ENCODE assay signal across 1 cellular context in the genomic region with DNA sequence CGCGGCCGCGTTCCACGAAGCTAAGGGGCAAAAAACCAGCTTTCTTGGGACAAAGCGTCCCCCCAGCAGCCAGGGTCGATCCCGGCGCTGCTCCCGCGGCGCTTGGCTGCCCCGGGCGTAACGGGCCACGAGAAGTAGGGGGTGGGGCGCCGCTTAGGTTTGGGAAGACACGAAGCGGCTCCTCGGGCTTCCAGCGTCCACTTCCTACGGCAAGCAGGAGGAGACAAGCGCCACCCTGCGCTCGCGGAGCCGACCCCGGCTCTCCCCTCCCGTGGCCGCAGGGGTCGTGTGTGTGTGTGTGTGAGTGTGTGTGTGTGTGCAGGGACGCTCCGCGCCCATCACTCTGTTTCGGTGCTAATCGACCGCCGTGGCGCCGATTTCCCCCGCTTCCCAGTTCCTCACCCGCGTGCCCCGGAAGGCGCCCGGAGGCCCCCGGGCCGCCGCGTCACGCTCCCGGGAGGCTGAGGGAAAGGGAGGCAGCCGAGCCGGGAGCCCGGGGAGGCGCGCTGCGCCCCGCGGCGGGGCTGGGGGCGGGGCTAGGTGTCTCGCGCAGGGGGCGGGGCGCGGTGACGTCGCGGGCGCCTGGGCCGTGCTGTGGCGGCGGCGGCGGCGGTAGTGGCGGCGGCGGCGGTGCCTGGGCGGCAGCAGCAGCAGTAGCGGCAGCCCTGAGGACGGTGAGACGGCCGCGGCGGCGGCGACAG.
TF ChIP-seq lines count a peak whose summit lies in the region.

A gene (plus strand): TSS at position 575 of the 701 bp plus-strand sequence. CDS start 36,681 bp downstream, outside the sequence.

TF ChIP-seq in HepG2, 621 proteins besides CTCF, POLR2A, EP300 and RAD21 (continued from another document and continues in another):
- TF ChIP-seq, protein P1, sequence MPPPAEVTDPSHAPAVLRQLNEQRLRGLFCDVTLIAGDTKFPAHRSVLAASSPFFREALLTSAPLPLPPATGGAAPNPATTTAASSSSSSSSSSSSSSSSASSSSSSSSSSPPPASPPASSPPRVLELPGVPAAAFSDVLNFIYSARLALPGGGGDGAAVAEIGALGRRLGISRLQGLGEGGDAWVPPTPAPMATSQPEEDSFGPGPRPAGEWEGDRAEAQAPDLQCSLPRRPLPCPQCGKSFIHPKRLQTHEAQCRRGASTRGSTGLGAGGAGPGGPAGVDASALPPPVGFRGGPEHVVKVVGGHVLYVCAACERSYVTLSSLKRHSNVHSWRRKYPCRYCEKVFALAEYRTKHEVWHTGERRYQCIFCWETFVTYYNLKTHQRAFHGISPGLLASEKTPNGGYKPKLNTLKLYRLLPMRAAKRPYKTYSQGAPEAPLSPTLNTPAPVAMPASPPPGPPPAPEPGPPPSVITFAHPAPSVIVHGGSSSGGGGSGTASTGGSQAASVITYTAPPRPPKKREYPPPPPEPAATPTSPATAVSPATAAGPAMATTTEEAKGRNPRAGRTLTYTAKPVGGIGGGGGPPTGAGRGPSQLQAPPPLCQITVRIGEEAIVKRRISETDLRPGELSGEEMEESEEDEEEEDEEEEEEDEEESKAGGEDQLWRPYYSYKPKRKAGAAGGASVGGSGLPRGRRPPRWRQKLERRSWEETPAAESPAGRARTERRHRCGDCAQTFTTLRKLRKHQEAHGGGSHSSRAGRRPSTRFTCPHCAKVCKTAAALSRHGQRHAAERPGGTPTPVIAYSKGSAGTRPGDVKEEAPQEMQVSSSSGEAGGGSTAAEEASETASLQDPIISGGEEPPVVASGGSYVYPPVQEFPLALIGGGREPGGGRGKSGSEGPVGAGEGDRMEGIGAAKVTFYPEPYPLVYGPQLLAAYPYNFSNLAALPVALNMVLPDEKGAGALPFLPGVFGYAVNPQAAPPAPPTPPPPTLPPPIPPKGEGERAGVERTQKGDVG (CRISPR knock-in tag; IDR thresholded peaks at IDR 0.05; ENCODE audit: borderline replicate concordance) = peak; percentile 92; the same call in 1 of the 2 replicates
- no peak for TF ChIP-seq ZBTB21 (CRISPR knock-in tag; IDR thresholded peaks at IDR 0.05)
- TF ChIP-seq, protein P2, sequence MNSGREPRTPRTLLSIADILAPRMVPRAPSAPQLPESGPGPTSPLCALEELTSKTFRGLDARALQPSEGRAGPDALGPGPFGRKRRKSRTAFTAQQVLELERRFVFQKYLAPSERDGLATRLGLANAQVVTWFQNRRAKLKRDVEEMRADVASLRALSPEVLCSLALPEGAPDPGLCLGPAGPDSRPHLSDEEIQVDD (CRISPR knock-in tag; IDR thresholded peaks at IDR 0.05; ENCODE audit: borderline replicate concordance) = 0 out of 2 replicates have a peak, but pooled peaks have one; percentile 49
- TF ChIP-seq CBX5 (CRISPR knock-in tag; IDR thresholded peaks at IDR 0.05; ENCODE audit: borderline replicate concordance) = no peak; the same call in 1 of the 2 replicates
- 0 out of 2 replicates have a peak, but pooled peaks have one; percentile 20 for TF ChIP-seq ZFAT (CRISPR knock-in tag; conservative IDR thresholded peaks at IDR 0.05)
- TF ChIP-seq MAF1 (CRISPR knock-in tag; IDR thresholded peaks at IDR 0.05; ENCODE audit: borderline replicate concordance) = 0 out of 2 replicates have a peak, but pooled peaks have one; percentile 29
- no peak for TF ChIP-seq RBM22 (optimal IDR thresholded peaks at IDR 0.05; ENCODE audit: low read length)
- TF ChIP-seq ZNF564 (CRISPR knock-in tag; IDR thresholded peaks at IDR 0.05) = peak; percentile 76
- no peak for TF ChIP-seq AKAP8 (CRISPR knock-in tag; IDR thresholded peaks at IDR 0.05)
- TF ChIP-seq NR2C2 (CRISPR knock-in tag; IDR thresholded peaks at IDR 0.05; ENCODE audit: borderline replicate concordance) = peak; percentile 80
- peak; percentile 58; the same call in 1 of the 2 replicates for TF ChIP-seq TARDBP (CRISPR knock-in tag; IDR thresholded peaks at IDR 0.05)
- no peak for TF ChIP-seq HOXA7 (CRISPR knock-in tag; IDR thresholded peaks at IDR 0.05)
- TF ChIP-seq HOXA9 (CRISPR knock-in tag; IDR thresholded peaks at IDR 0.05; ENCODE audit: borderline replicate concordance) = no peak
- no peak for TF ChIP-seq RAD51 (IDR thresholded peaks at IDR 0.05; ENCODE audit: borderline replicate concordance)
- no peak for TF ChIP-seq KAT2B (IDR thresholded peaks at IDR 0.05; ENCODE audit: borderline replicate concordance, low read depth, low read length)
- TF ChIP-seq ZNF264 (CRISPR knock-in tag; IDR thresholded peaks at IDR 0.05) = no peak; the same call in 1 of the 2 replicates
- TF ChIP-seq ZNF292 (CRISPR knock-in tag; IDR thresholded peaks at IDR 0.05; ENCODE audit: borderline replicate concordance, low read depth) = 0 out of 2 replicates have a peak, but pooled peaks have one; percentile 66
- TF ChIP-seq, protein P3, sequence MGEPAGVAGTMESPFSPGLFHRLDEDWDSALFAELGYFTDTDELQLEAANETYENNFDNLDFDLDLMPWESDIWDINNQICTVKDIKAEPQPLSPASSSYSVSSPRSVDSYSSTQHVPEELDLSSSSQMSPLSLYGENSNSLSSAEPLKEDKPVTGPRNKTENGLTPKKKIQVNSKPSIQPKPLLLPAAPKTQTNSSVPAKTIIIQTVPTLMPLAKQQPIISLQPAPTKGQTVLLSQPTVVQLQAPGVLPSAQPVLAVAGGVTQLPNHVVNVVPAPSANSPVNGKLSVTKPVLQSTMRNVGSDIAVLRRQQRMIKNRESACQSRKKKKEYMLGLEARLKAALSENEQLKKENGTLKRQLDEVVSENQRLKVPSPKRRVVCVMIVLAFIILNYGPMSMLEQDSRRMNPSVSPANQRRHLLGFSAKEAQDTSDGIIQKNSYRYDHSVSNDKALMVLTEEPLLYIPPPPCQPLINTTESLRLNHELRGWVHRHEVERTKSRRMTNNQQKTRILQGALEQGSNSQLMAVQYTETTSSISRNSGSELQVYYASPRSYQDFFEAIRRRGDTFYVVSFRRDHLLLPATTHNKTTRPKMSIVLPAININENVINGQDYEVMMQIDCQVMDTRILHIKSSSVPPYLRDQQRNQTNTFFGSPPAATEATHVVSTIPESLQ (CRISPR knock-in tag; conservative IDR thresholded peaks at IDR 0.05) = 0 out of 2 replicates have a peak, but pooled peaks have one; percentile 15
- TF ChIP-seq HDAC6 (IDR thresholded peaks at IDR 0.05; ENCODE audit: low read depth, low read length) = no peak
- TF ChIP-seq ZNF720 (CRISPR knock-in tag; IDR thresholded peaks at IDR 0.05) = no peak
- TF ChIP-seq, protein P4, sequence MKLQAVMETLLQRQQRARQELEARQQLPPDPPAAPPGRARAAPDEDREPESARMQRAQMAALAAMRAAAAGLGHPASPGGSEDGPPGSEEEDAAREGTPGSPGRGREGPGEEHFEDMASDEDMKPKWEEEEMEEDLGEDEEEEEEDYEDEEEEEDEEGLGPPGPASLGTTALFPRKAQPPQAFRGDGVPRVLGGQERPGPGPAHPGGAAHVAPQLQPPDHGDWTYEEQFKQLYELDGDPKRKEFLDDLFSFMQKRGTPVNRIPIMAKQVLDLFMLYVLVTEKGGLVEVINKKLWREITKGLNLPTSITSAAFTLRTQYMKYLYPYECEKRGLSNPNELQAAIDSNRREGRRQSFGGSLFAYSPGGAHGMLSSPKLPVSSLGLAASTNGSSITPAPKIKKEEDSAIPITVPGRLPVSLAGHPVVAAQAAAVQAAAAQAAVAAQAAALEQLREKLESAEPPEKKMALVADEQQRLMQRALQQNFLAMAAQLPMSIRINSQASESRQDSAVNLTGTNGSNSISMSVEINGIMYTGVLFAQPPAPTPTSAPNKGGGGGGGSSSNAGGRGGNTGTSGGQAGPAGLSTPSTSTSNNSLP (IDR thresholded peaks at IDR 0.05; ENCODE audit: low read depth, low read length) = no peak
- TF ChIP-seq, protein P5, sequence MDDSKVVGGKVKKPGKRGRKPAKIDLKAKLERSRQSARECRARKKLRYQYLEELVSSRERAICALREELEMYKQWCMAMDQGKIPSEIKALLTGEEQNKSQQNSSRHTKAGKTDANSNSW (CRISPR knock-in tag; IDR thresholded peaks at IDR 0.05; ENCODE audit: borderline replicate concordance) = no peak
- TF ChIP-seq, protein P6, sequence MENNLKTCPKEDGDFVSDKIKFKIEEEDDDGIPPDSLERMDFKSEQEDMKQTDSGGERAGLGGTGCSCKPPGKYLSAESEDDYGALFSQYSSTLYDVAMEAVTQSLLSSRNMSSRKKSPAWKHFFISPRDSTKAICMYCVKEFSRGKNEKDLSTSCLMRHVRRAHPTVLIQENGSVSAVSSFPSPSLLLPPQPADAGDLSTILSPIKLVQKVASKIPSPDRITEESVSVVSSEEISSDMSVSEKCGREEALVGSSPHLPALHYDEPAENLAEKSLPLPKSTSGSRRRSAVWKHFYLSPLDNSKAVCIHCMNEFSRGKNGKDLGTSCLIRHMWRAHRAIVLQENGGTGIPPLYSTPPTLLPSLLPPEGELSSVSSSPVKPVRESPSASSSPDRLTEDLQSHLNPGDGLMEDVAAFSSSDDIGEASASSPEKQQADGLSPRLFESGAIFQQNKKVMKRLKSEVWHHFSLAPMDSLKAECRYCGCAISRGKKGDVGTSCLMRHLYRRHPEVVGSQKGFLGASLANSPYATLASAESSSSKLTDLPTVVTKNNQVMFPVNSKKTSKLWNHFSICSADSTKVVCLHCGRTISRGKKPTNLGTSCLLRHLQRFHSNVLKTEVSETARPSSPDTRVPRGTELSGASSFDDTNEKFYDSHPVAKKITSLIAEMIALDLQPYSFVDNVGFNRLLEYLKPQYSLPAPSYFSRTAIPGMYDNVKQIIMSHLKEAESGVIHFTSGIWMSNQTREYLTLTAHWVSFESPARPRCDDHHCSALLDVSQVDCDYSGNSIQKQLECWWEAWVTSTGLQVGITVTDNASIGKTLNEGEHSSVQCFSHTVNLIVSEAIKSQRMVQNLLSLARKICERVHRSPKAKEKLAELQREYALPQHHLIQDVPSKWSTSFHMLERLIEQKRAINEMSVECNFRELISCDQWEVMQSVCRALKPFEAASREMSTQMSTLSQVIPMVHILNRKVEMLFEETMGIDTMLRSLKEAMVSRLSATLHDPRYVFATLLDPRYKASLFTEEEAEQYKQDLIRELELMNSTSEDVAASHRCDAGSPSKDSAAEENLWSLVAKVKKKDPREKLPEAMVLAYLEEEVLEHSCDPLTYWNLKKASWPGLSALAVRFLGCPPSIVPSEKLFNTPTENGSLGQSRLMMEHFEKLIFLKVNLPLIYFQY (CRISPR knock-in tag; IDR thresholded peaks at IDR 0.05; ENCODE audit: borderline replicate concordance) = peak; percentile 1; the same call in 1 of the 2 replicates
- TF ChIP-seq ZNF441 (CRISPR knock-in tag; IDR thresholded peaks at IDR 0.05; ENCODE audit: borderline replicate concordance) = peak; percentile 99
- no peak; the same call in 1 of the 2 replicates for TF ChIP-seq ZMYM3 (CRISPR knock-in tag; IDR thresholded peaks at IDR 0.05)
- TF ChIP-seq, protein P7, sequence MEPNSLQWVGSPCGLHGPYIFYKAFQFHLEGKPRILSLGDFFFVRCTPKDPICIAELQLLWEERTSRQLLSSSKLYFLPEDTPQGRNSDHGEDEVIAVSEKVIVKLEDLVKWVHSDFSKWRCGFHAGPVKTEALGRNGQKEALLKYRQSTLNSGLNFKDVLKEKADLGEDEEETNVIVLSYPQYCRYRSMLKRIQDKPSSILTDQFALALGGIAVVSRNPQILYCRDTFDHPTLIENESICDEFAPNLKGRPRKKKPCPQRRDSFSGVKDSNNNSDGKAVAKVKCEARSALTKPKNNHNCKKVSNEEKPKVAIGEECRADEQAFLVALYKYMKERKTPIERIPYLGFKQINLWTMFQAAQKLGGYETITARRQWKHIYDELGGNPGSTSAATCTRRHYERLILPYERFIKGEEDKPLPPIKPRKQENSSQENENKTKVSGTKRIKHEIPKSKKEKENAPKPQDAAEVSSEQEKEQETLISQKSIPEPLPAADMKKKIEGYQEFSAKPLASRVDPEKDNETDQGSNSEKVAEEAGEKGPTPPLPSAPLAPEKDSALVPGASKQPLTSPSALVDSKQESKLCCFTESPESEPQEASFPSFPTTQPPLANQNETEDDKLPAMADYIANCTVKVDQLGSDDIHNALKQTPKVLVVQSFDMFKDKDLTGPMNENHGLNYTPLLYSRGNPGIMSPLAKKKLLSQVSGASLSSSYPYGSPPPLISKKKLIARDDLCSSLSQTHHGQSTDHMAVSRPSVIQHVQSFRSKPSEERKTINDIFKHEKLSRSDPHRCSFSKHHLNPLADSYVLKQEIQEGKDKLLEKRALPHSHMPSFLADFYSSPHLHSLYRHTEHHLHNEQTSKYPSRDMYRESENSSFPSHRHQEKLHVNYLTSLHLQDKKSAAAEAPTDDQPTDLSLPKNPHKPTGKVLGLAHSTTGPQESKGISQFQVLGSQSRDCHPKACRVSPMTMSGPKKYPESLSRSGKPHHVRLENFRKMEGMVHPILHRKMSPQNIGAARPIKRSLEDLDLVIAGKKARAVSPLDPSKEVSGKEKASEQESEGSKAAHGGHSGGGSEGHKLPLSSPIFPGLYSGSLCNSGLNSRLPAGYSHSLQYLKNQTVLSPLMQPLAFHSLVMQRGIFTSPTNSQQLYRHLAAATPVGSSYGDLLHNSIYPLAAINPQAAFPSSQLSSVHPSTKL (CRISPR knock-in tag; IDR thresholded peaks at IDR 0.05) = peak; percentile 48; the same call in 1 of the 2 replicates
- no peak for TF ChIP-seq STAT5B (CRISPR knock-in tag; IDR thresholded peaks at IDR 0.05)
- peak; percentile 19; the same call in 1 of the 2 replicates for TF ChIP-seq ZNF460 (CRISPR knock-in tag; IDR thresholded peaks at IDR 0.05; ENCODE audit: borderline replicate concordance)
- TF ChIP-seq ZNF256 (CRISPR knock-in tag; conservative IDR thresholded peaks at IDR 0.05) = 0 out of 2 replicates have a peak, but pooled peaks have one; percentile 3
- TF ChIP-seq, protein P8, sequence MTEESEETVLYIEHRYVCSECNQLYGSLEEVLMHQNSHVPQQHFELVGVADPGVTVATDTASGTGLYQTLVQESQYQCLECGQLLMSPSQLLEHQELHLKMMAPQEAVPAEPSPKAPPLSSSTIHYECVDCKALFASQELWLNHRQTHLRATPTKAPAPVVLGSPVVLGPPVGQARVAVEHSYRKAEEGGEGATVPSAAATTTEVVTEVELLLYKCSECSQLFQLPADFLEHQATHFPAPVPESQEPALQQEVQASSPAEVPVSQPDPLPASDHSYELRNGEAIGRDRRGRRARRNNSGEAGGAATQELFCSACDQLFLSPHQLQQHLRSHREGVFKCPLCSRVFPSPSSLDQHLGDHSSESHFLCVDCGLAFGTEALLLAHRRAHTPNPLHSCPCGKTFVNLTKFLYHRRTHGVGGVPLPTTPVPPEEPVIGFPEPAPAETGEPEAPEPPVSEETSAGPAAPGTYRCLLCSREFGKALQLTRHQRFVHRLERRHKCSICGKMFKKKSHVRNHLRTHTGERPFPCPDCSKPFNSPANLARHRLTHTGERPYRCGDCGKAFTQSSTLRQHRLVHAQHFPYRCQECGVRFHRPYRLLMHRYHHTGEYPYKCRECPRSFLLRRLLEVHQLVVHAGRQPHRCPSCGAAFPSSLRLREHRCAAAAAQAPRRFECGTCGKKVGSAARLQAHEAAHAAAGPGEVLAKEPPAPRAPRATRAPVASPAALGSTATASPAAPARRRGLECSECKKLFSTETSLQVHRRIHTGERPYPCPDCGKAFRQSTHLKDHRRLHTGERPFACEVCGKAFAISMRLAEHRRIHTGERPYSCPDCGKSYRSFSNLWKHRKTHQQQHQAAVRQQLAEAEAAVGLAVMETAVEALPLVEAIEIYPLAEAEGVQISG (CRISPR knock-in tag; IDR thresholded peaks at IDR 0.05) = peak; percentile 75
- TF ChIP-seq, protein P9, sequence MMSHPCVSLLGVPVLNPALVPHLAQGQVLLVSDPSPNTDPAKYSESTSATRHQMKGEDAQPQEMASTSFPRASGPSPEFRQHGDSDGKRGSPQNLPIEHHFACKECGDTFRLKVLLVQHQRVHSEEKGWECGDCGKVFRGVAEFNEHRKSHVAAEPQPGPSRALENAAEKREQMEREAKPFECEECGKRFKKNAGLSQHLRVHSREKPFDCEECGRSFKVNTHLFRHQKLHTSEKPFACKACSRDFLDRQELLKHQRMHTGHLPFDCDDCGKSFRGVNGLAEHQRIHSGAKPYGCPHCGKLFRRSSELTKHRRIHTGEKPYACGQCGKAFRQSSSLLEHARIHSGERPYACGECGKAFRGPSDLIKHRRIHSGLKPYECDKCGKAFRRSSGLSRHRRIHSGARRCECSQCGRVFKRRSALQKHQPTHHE (CRISPR knock-in tag; IDR thresholded peaks at IDR 0.05; ENCODE audit: borderline replicate concordance) = peak; percentile 53; the same call in 1 of the 2 replicates
- no peak for TF ChIP-seq POLR2AphosphoS2 (IDR thresholded peaks at IDR 0.05; ENCODE audit: low read depth, low read length)
- TF ChIP-seq ZBTB38 (CRISPR knock-in tag; IDR thresholded peaks at IDR 0.05) = peak; percentile 68; the same call in 1 of the 2 replicates
